ENCODE assay signal across 21 cellular contexts in genomic region chr10:91343010-91343409, GRCh38.
"Had no signal": no experiment of that assay in that cellular context is flagged by ENCODE, and none has a peak within 500 bp of the region (broad histone marks: within the 10 kb centered on the region; RNA-seq: fewer than 3 reads in every experiment).

No MANE protein-coding gene starts in this region.

- H3K4me2 ChIP-seq: hepatocyte had no signal

- H3K36me3 ChIP-seq: esophagus muscularis mucosa, gastroesophageal sphincter, heart left ventricle, left ventricle myocardium inferior, lower lobe of right lung had no signal

- DNase-seq: dermis blood vessel endothelial cell; dorsolateral prefrontal cortex; effector CD4-positive, alpha-beta T cell; effector memory CD4-positive, alpha-beta T cell; foreskin keratinocyte; heart left ventricle; hypothalamus; immature natural killer cell; islet precursor cell; kidney; kidney glomerular epithelial cell; left colon; left ventricle myocardium inferior; lower lobe of right lung; mesenchymal stem cell; mucosa of descending colon had no signal

- H3K79me2 ChIP-seq: hepatocyte had no signal

- H3K4me1 ChIP-seq: esophagus muscularis mucosa, gastroesophageal sphincter had no signal

- H2AFZ ChIP-seq: hepatocyte had no signal

- ATAC-seq: foreskin keratinocyte, gastroesophageal sphincter, heart left ventricle, left colon, left lobe of liver, lower lobe of right lung, mucosa of descending colon had no signal

- H3K27ac ChIP-seq: coronary artery, dorsolateral prefrontal cortex, esophagus muscularis mucosa, foreskin keratinocyte, gastroesophageal sphincter, heart left ventricle, hepatocyte, left ventricle myocardium inferior, lower lobe of right lung had no signal

- H3K9me3 ChIP-seq: esophagus muscularis mucosa, gastroesophageal sphincter, heart left ventricle, left ventricle myocardium inferior, lower lobe of right lung, mucosa of descending colon had no signal

- H3K4me3 ChIP-seq: coronary artery, dorsolateral prefrontal cortex, esophagus muscularis mucosa, gastroesophageal sphincter, heart left ventricle, hepatocyte, left ventricle myocardium inferior, lower lobe of right lung, mucosa of descending colon had no signal

- H3K27me3 ChIP-seq: dorsolateral prefrontal cortex, esophagus muscularis mucosa, foreskin keratinocyte, gastroesophageal sphincter, heart left ventricle, hepatocyte had no signal
